Comparison of ENCODE assay signal across 8 cellular contexts in the genomic region with DNA sequence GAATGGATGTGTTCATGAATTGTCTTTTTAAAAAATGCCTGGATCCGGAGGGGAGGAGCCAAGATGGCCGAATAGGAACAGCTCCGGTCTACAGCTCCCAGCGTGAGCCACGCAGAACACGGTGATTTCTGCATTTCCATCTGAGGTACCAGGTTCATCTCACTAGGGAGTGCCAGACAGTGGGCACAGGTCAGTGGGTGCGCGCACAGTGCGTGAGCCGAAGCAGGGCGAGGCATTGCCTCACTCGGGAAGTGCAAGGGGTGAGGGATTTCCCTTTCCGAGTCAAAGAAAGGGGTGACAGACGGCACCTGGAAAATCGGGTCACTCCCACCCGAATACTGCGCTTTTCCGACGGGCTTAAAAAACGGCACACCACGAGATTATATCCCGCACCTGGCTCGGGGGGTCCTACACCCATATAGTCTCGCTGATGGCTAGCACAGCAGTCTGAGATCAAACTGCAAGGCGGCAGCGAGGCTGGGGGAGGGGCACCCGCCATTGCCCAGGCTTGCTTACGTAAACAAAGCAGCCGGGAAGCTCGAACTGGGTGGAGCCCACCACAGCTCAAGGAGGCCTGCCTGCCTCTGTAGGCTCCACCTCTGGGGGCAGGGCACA. TPM values are rescaled to one million over a fixed set of nuclear protein-coding genes. Genes with fewer than 3 reads are reported as not detected.
"Had no signal": no experiment of that assay in that cellular context is flagged by ENCODE, and none has a peak within 500 bp of the region (broad histone marks: within the 10 kb centered on the region; RNA-seq: fewer than 3 reads in every experiment).

No MANE protein-coding gene starts in this region.

RNA-seq across cellular contexts. Expression of a gene that starts 50.6 kb away (rescaled TPM):
- total RNA-seq: activated naive CD4-positive, alpha-beta T cell treated with anti-CD3 and anti-CD28 coated beads for 36 hours had no signal

RNA-seq across cellular contexts. Expression of a gene that starts 54.3 kb away (rescaled TPM):
- total RNA-seq: activated CD8-positive, alpha-beta T cell treated with anti-CD3 and anti-CD28 coated beads, Interleukin-2, amount 10 ng/mL, durations not matched to agents 7 days and 5 days; body of pancreas; esophagus mucosa; gastrocnemius medialis; T-helper 17 cell had no signal
- polyA plus RNA-seq: adrenal gland, aorta had no signal
